In the genomic region with DNA sequence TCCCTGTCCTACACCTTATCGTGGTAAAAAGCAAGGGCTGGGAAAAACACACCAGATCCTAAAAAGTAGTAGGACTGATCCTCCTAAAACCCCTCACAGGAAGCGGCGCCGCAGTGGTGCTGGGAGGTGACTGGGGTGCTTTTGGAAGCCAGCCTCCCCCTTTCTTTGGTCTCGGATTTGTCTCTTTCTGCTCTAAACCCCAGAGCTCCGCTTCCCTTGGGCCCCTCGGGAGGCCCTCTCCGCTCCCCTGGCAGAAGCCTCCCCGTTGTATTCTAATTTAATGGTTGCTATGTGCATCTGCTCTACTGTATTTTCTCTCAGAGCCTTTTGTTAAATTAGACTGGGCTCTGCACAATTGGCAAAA, we compare ENCODE assay signal across 1 cellular context.
TF ChIP-seq lines count a peak whose summit lies in the region.

No MANE protein-coding gene starts in this region.

TF ChIP-seq in GM23338, 12 proteins besides CTCF, POLR2A, EP300 and RAD21:
- TF ChIP-seq, protein P1, sequence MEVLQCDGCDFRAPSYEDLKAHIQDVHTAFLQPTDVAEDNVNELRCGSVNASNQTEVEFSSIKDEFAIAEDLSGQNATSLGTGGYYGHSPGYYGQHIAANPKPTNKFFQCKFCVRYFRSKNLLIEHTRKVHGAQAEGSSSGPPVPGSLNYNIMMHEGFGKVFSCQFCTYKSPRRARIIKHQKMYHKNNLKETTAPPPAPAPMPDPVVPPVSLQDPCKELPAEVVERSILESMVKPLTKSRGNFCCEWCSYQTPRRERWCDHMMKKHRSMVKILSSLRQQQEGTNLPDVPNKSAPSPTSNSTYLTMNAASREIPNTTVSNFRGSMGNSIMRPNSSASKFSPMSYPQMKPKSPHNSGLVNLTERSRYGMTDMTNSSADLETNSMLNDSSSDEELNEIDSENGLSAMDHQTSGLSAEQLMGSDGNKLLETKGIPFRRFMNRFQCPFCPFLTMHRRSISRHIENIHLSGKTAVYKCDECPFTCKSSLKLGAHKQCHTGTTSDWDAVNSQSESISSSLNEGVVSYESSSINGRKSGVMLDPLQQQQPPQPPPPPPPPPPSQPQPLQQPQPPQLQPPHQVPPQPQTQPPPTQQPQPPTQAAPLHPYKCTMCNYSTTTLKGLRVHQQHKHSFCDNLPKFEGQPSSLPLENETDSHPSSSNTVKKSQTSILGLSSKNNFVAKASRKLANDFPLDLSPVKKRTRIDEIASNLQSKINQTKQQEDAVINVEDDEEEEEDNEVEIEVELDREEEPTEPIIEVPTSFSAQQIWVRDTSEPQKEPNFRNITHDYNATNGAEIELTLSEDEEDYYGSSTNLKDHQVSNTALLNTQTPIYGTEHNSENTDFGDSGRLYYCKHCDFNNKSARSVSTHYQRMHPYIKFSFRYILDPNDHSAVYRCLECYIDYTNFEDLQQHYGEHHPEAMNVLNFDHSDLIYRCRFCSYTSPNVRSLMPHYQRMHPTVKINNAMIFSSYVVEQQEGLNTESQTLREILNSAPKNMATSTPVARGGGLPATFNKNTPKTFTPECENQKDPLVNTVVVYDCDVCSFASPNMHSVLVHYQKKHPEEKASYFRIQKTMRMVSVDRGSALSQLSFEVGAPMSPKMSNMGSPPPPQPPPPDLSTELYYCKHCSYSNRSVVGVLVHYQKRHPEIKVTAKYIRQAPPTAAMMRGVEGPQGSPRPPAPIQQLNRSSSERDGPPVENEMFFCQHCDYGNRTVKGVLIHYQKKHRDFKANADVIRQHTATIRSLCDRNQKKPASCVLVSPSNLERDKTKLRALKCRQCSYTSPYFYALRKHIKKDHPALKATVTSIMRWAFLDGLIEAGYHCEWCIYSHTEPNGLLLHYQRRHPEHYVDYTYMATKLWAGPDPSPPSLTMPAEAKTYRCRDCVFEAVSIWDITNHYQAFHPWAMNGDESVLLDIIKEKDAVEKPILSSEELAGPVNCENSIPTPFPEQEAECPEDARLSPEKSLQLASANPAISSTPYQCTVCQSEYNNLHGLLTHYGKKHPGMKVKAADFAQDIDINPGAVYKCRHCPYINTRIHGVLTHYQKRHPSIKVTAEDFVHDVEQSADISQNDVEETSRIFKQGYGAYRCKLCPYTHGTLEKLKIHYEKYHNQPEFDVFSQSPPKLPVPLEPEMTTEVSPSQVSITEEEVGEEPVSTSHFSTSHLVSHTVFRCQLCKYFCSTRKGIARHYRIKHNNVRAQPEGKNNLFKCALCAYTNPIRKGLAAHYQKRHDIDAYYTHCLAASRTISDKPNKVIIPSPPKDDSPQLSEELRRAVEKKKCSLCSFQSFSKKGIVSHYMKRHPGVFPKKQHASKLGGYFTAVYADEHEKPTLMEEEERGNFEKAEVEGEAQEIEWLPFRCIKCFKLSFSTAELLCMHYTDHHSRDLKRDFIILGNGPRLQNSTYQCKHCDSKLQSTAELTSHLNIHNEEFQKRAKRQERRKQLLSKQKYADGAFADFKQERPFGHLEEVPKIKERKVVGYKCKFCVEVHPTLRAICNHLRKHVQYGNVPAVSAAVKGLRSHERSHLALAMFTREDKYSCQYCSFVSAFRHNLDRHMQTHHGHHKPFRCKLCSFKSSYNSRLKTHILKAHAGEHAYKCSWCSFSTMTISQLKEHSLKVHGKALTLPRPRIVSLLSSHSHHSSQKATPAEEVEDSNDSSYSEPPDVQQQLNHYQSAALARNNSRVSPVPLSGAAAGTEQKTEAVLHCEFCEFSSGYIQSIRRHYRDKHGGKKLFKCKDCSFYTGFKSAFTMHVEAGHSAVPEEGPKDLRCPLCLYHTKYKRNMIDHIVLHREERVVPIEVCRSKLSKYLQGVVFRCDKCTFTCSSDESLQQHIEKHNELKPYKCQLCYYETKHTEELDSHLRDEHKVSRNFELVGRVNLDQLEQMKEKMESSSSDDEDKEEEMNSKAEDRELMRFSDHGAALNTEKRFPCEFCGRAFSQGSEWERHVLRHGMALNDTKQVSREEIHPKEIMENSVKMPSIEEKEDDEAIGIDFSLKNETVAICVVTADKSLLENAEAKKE (CRISPR knock-in tag; IDR thresholded peaks at IDR 0.05) = no peak
- TF ChIP-seq, protein P2, sequence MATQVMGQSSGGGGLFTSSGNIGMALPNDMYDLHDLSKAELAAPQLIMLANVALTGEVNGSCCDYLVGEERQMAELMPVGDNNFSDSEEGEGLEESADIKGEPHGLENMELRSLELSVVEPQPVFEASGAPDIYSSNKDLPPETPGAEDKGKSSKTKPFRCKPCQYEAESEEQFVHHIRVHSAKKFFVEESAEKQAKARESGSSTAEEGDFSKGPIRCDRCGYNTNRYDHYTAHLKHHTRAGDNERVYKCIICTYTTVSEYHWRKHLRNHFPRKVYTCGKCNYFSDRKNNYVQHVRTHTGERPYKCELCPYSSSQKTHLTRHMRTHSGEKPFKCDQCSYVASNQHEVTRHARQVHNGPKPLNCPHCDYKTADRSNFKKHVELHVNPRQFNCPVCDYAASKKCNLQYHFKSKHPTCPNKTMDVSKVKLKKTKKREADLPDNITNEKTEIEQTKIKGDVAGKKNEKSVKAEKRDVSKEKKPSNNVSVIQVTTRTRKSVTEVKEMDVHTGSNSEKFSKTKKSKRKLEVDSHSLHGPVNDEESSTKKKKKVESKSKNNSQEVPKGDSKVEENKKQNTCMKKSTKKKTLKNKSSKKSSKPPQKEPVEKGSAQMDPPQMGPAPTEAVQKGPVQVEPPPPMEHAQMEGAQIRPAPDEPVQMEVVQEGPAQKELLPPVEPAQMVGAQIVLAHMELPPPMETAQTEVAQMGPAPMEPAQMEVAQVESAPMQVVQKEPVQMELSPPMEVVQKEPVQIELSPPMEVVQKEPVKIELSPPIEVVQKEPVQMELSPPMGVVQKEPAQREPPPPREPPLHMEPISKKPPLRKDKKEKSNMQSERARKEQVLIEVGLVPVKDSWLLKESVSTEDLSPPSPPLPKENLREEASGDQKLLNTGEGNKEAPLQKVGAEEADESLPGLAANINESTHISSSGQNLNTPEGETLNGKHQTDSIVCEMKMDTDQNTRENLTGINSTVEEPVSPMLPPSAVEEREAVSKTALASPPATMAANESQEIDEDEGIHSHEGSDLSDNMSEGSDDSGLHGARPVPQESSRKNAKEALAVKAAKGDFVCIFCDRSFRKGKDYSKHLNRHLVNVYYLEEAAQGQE (IDR thresholded peaks at IDR 0.05; ENCODE audit: unreplicated experiment) = no peak
- TF ChIP-seq STAT1 (IDR thresholded peaks at IDR 0.05; ENCODE audit: unreplicated experiment) (no peak), EZH2phosphoT487 (IDR thresholded peaks at IDR 0.05; ENCODE audit: unreplicated experiment) (no peak), EZH2 (IDR thresholded peaks at IDR 0.05; ENCODE audit: low read depth, unreplicated experiment) (peak; percentile 42)
